Comparison of ENCODE assay signal across 8 cellular contexts in the genomic region with DNA sequence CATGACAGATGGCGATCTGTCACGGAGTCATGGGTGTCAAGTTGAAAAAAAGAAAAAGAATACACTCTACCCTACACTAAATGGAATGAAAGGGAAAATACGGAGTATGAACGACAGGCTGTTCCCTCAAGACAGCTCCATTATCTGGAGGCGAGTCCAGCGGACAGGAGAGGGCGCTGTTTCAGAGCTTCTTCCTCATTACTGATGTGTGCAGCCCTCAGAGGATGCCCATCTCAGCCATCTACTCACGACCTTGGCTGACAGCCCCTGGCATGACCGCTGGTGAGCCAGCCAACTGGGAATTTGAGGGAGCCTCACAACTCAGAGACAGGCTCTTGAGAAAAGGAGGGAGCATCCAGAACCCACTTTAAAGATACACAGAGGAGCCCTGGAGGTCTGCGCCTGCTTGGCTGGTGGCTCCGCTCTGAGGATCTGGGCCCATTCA. TPM values are rescaled to one million over a fixed set of nuclear protein-coding genes. Genes with fewer than 3 reads are reported as not detected.
DNase-seq lines count a peak whose midpoint lies in the region; ATAC-seq and TF ChIP-seq lines count a peak whose summit lies in the region.

No MANE protein-coding gene starts in this region.

- H3K27ac Mint-ChIP-seq in CD4-positive, CD25-positive, alpha-beta regulatory T cell, result peak overlapping the region in 2 of 3 donors; percentile 88 to 95

- no peaks in the 10 kb centered on the region for H3K9me3 ChIP-seq in CD4-positive, CD25-positive, alpha-beta regulatory T cell (ENCODE audit: control insufficient read depth in 2 of 2, low read length in 2 of 2)
- H3K9me3 ChIP-seq in lower lobe of right lung, result no peaks in the 10 kb centered on the region

- ATAC-seq in CD4-positive, CD25-positive, alpha-beta regulatory T cell (ENCODE audit: low read depth in 2 of 2), result peak; percentile 38 to 48
- ATAC-seq in GM21529 (IDR thresholded peaks at IDR 0.05; ENCODE audit: unreplicated experiment), result peak; percentile 20
- ATAC-seq in lower lobe of right lung, result peak; percentile 78 to 83
- ATAC-seq in GM18505 (IDR thresholded peaks at IDR 0.05; ENCODE audit: unreplicated experiment), result no peak

- TF ChIP-seq POLR2A in GM18505 (IDR thresholded peaks at IDR 0.05; ENCODE audit: borderline replicate concordance, extremely low read depth, insufficient read depth, insufficient read length), result no peak

- intact Hi-C loops in lower lobe of right lung (cut with DNase I), result no loop called here

- TF ChIP-seq CTCF in lower lobe of right lung (IDR thresholded peaks at IDR 0.05), result peak; percentile 77

- H3K27ac ChIP-seq in CD4-positive, CD25-positive, alpha-beta regulatory T cell (ENCODE audit: insufficient read depth, low read length, poor library complexity, severe bottlenecking), result no peak overlapping the region
- no peak overlapping the region for H3K27ac ChIP-seq in lower lobe of right lung

- H3K36me3 Mint-ChIP-seq in CD4-positive, CD25-positive, alpha-beta regulatory T cell, result no peaks in the 10 kb centered on the region

- H3K27me3 Mint-ChIP-seq in CD4-positive, CD25-positive, alpha-beta regulatory T cell, result peaks cover 9% of the 10 kb centered on the region

- no peaks in the 10 kb centered on the region for H3K36me3 ChIP-seq in CD4-positive, CD25-positive, alpha-beta regulatory T cell (ENCODE audit: control insufficient read depth, insufficient read depth, low read length)
- no peaks in the 10 kb centered on the region for H3K36me3 ChIP-seq in lower lobe of right lung

- H3K4me1 Mint-ChIP-seq in CD4-positive, CD25-positive, alpha-beta regulatory T cell, result peaks cover 14 to 56% (median 41%) of the 10 kb centered on the region in 4 donors

- peaks cover 46% of the 10 kb centered on the region for H3K4me1 ChIP-seq in CD4-positive, CD25-positive, alpha-beta regulatory T cell (ENCODE audit: control insufficient read depth, insufficient read depth, low read length, poor library complexity, severe bottlenecking)
- peaks cover 27% of the 10 kb centered on the region for H3K4me1 ChIP-seq in lower lobe of right lung

- peak overlapping the region; percentile 35 for H3K4me3 ChIP-seq in CD4-positive, CD25-positive, alpha-beta regulatory T cell (ENCODE audit: low read depth, low read length)
- H3K4me3 ChIP-seq in lower lobe of right lung, result no peak overlapping the region

- no peaks in the 10 kb centered on the region for H3K9me3 Mint-ChIP-seq in CD4-positive, CD25-positive, alpha-beta regulatory T cell

- no peaks in the 10 kb centered on the region for H3K27me3 ChIP-seq in CD4-positive, CD25-positive, alpha-beta regulatory T cell (ENCODE audit: control insufficient read depth, insufficient read depth, low read length)
- no peaks in the 10 kb centered on the region for H3K27me3 ChIP-seq in lower lobe of right lung (ENCODE audit: low read depth)

- peak; percentile 49 to 82 (median 70) for DNase-seq in CD4-positive, CD25-positive, alpha-beta regulatory T cell
- peak; percentile 24 for DNase-seq in NCI-H2171 (lab: John Stamatoyannopoulos, UW)
- DNase-seq in activated CD4-positive, alpha-beta T cell treated with anti-CD3 and anti-CD28 coated beads for 4 hours, result peak; percentile 74 to 80
- peak; percentile 93 for DNase-seq in dermis blood vessel endothelial cell
- DNase-seq in lower lobe of right lung, result peak; percentile 83
- peak; percentile 73 for DNase-seq in stimulated activated CD8-positive, alpha-beta memory T cell treated with anti-CD3 and anti-CD28 coated beads, Interleukin-12 subunit alpha, Interleukin-12 subunit beta, amount 100 ng/mL, for 1 hour (ENCODE audit: low read depth)

- H3K4me3 Mint-ChIP-seq in CD4-positive, CD25-positive, alpha-beta regulatory T cell, result peak overlapping the region; percentile 36 to 60 (median 59)

RNA-seq across cellular contexts. Expression of gene SMNDC1, which starts 49.6 kb away (rescaled TPM):
- 52.1 TPM for total RNA-seq in CD4-positive, CD25-positive, alpha-beta regulatory T cell
- 10 to 100 TPM; 17.5 to 19.8 (median 17.8) TPM for polyA plus RNA-seq in CD4-positive, CD25-positive, alpha-beta regulatory T cell
- total RNA-seq in dermis blood vessel endothelial cell (11.9 and 14.4 TPM in 2 replicates), lower lobe of right lung (31.5 TPM)

Comparison
In these comparisons a context has a peak if more than half of its experiments do, and no peak if none do; other contexts are left out.
1. DNase-seq: peak in every context shown above with its lines; median percentile 93 in dermis blood vessel endothelial cell; 83 in lower lobe of right lung; 77 in activated CD4-positive, alpha-beta T cell treated with anti-CD3 and anti-CD28 coated beads for 4 hours; 73 in stimulated activated CD8-positive, alpha-beta memory T cell treated with anti-CD3 and anti-CD28 coated beads, Interleukin-12 subunit alpha, Interleukin-12 subunit beta, amount 100 ng/mL, for 1 hour; 70 in CD4-positive, CD25-positive, alpha-beta regulatory T cell; 24 in NCI-H2171.